In genomic region chr2:105369777-105370690, GRCh38 we compare ENCODE assay signal across 8 cellular contexts. TPM values are rescaled to one million over a fixed set of nuclear protein-coding genes. Genes with fewer than 3 reads are reported as not detected.
DNase-seq lines count a peak whose midpoint lies in the region; ATAC-seq lines count a peak whose summit lies in the region.

No MANE protein-coding gene starts in this region.

- H3K4me1 Mint-ChIP-seq in activated T-helper 2 cell treated with anti-CD3 and anti-CD28 coated beads, Interferon-gamma antibody, Interleukin-2, Interleukin-4, amounts not matched to agents 10 μg/mL and 5 μg/mL and 100 μg/mL, durations not matched to agents 14 hours and 24 hours and 36 hours (ENCODE audit: low read depth) = peaks cover 13% of the 10 kb centered on the region

- H3K4me3 Mint-ChIP-seq in activated T-helper 2 cell treated with anti-CD3 and anti-CD28 coated beads, Interferon-gamma antibody, Interleukin-2, Interleukin-4, amounts not matched to agents 10 μg/mL and 5 μg/mL and 100 μg/mL, durations not matched to agents 14 hours and 24 hours and 36 hours (ENCODE audit: low read depth) = no peak overlapping the region

- peak overlapping the region; percentile 31 for H3K27ac Mint-ChIP-seq in activated T-helper 2 cell treated with anti-CD3 and anti-CD28 coated beads, Interferon-gamma antibody, Interleukin-2, Interleukin-4, amounts not matched to agents 10 μg/mL and 5 μg/mL and 100 μg/mL, durations not matched to agents 14 hours and 24 hours and 36 hours

- no peaks in the 10 kb centered on the region for H3K9me3 Mint-ChIP-seq in activated T-helper 2 cell treated with anti-CD3 and anti-CD28 coated beads, Interferon-gamma antibody, Interleukin-2, Interleukin-4, amounts not matched to agents 10 μg/mL and 5 μg/mL and 100 μg/mL, durations not matched to agents 14 hours and 24 hours and 36 hours

- DNase-seq in DMS153 (lab: John Stamatoyannopoulos, UW) = peak; percentile 29
- peak; percentile 37 for DNase-seq in HuH-7.5 (ENCODE audit: low spot score)
- peak; percentile 81 for DNase-seq in RPMI7951 (ENCODE audit: low read depth)
- peak; percentile 78 for DNase-seq in activated T-helper 2 cell treated with anti-CD3 and anti-CD28 coated beads, Interferon-gamma antibody, Interleukin-2, Interleukin-4, amounts not matched to agents 10 μg/mL and 5 μg/mL and 100 μg/mL, durations not matched to agents 14 hours and 24 hours and 36 hours (ENCODE audit: low spot score)
- peak; percentile 81 for DNase-seq in fibroblast of the conjunctiva (ENCODE audit: low read depth)
- DNase-seq in nucleus accumbens (lab: John Stamatoyannopoulos, UW) = peak in 53 of 56 donors; percentile 19 to 92 (median 61)
- peak; percentile 89 for DNase-seq in superior temporal gyrus (ENCODE audit: extremely low spot score)

- intact Hi-C loops in activated T-helper 2 cell treated with anti-CD3 and anti-CD28 coated beads, Interferon-gamma antibody, Interleukin-2, Interleukin-4, amounts not matched to agents 10 μg/mL and 5 μg/mL and 100 μg/mL, durations not matched to agents 14 hours and 24 hours and 36 hours (cut with micrococcal nuclease) = loop anchor here (1.0 to 10.0 kb wide), 3 partner anchors 151 to 725 kb away; no protein-coding TSS in a partner anchor

- peak; percentile 90 for ATAC-seq in GM21515 (IDR thresholded peaks at IDR 0.05; ENCODE audit: unreplicated experiment)

- peaks cover 2% of the 10 kb centered on the region for H3K27me3 Mint-ChIP-seq in activated T-helper 2 cell treated with anti-CD3 and anti-CD28 coated beads, Interferon-gamma antibody, Interleukin-2, Interleukin-4, amounts not matched to agents 10 μg/mL and 5 μg/mL and 100 μg/mL, durations not matched to agents 14 hours and 24 hours and 36 hours (ENCODE audit: low read depth)

- H3K36me3 Mint-ChIP-seq in activated T-helper 2 cell treated with anti-CD3 and anti-CD28 coated beads, Interferon-gamma antibody, Interleukin-2, Interleukin-4, amounts not matched to agents 10 μg/mL and 5 μg/mL and 100 μg/mL, durations not matched to agents 14 hours and 24 hours and 36 hours (ENCODE audit: low read depth) = peaks cover 3% of the 10 kb centered on the region

RNA-seq across cellular contexts. Expression of gene FHL2, which starts 28.8 kb away (rescaled TPM):
- 124 and 149 TPM in 2 replicates for total RNA-seq in RPMI7951 (2014; rRNA removed; shearing (Covaris generic))
- total RNA-seq in activated T-helper 2 cell treated with anti-CD3 and anti-CD28 coated beads, Interferon-gamma antibody, Interleukin-2, Interleukin-4, amounts not matched to agents 10 μg/mL and 5 μg/mL and 100 μg/mL, durations not matched to agents 14 hours and 24 hours and 36 hours = 5.3 and 5.6 TPM in 2 replicates

RNA-seq across cellular contexts. Expression of gene C2orf49, which starts 32.7 kb away (rescaled TPM):
- total RNA-seq in RPMI7951 (2014; rRNA removed; shearing (Covaris generic)) = 21.7 and 26.2 TPM in 2 replicates
- total RNA-seq in activated T-helper 2 cell treated with anti-CD3 and anti-CD28 coated beads, Interferon-gamma antibody, Interleukin-2, Interleukin-4, amounts not matched to agents 10 μg/mL and 5 μg/mL and 100 μg/mL, durations not matched to agents 14 hours and 24 hours and 36 hours = 18.6 and 19.0 TPM in 2 replicates

RNA-seq across cellular contexts. Expression of gene TGFBRAP1, which starts 40.5 kb away (rescaled TPM):
- 11.6 and 12.3 TPM in 2 replicates for total RNA-seq in RPMI7951 (2014; rRNA removed; shearing (Covaris generic))
- 23.4 and 24.2 TPM in 2 replicates for total RNA-seq in activated T-helper 2 cell treated with anti-CD3 and anti-CD28 coated beads, Interferon-gamma antibody, Interleukin-2, Interleukin-4, amounts not matched to agents 10 μg/mL and 5 μg/mL and 100 μg/mL, durations not matched to agents 14 hours and 24 hours and 36 hours

Comparison
In these comparisons a context has a peak if more than half of its experiments do, and no peak if none do; other contexts are left out.
1. Peak in every context shown above with its lines: DNase-seq and ATAC-seq.
2. DNase-seq: peak in every context shown above with its lines; median percentile 89 in superior temporal gyrus; 81 in RPMI7951; 81 in fibroblast of the conjunctiva; 78 in activated T-helper 2 cell treated with anti-CD3 and anti-CD28 coated beads, Interferon-gamma antibody, Interleukin-2, Interleukin-4, amounts not matched to agents 10 μg/mL and 5 μg/mL and 100 μg/mL, durations not matched to agents 14 hours and 24 hours and 36 hours; 61 in nucleus accumbens; 37 in HuH-7.5; 29 in DMS153.
3. RNA of gene FHL2, which starts 28.8 kb away (total RNA-seq): 124 to 149 TPM in RPMI7951; 5.3 to 5.6 TPM in activated T-helper 2 cell treated with anti-CD3 and anti-CD28 coated beads, Interferon-gamma antibody, Interleukin-2, Interleukin-4, amounts not matched to agents 10 μg/mL and 5 μg/mL and 100 μg/mL, durations not matched to agents 14 hours and 24 hours and 36 hours; every median in the first group is over 10 times any median in the second.